Comparison of ENCODE assay signal across 1 cellular context in the genomic region with DNA sequence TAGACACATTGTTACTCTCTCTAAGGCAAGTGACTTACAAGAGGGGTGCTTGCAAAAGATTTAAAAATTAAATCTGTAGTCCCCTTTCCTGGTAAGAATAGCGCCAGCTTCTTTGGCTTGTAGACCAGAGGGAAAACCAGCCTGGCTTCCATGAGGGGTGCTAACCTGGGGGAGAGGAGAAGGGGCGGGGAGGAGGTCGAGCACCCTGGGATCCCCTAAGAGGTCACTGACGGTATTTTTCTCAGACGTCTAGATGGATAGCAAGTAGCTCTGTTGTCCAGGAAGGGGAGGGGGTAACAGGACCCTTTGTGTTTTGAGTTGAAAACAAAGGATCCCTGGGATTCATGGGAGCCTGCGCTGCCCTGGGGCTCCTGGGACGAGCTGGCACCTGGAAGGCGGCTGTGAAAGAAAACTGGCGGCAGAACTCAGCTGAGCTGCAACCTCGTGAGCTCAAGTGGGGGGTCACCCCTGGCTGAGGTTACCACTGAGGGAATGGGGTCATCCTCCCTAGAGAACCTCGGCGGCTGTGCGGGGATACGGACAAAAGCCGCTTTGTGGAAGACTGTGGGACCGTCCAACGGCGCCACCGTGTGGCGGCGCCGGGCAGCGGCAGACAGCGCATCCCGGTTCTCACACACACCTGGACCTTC.
TF ChIP-seq lines count a peak whose summit lies in the region.

No MANE protein-coding gene starts in this region.

TF ChIP-seq in H1, 55 proteins besides CTCF, POLR2A, EP300 and RAD21:
- peak; percentile 69 for TF ChIP-seq KDM4A (IDR thresholded peaks at IDR 0.05; ENCODE audit: low read depth, low read length, severe bottlenecking)
- TF ChIP-seq, protein P1, sequence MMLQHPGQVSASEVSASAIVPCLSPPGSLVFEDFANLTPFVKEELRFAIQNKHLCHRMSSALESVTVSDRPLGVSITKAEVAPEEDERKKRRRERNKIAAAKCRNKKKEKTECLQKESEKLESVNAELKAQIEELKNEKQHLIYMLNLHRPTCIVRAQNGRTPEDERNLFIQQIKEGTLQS (IDR thresholded peaks at IDR 0.05; ENCODE audit: insufficient read depth, low read depth, low read length): no peak
- TF ChIP-seq CBX5 (IDR thresholded peaks at IDR 0.05; ENCODE audit: low read depth, low read length): no peak
- TF ChIP-seq KDM1A (IDR thresholded peaks at IDR 0.05; ENCODE audit: borderline replicate concordance, low read length): peak; percentile 18; the same call in 1 of the 2 replicates
- no peak for TF ChIP-seq SP2 (IDR thresholded peaks at IDR 0.05; ENCODE audit: low read length)
- TF ChIP-seq TAF1 (IDR thresholded peaks at IDR 0.05; ENCODE audit: low read depth, low read length): 0 out of 2 replicates have a peak, but pooled peaks have one; percentile 33
- TF ChIP-seq SUZ12 (IDR thresholded peaks at IDR 0.05; ENCODE audit: low read length): no peak
- peak in 1 of 2 experiments; percentile 66; a peak in 1 of 4 replicates for TF ChIP-seq HDAC2 (IDR thresholded peaks at IDR 0.05; ENCODE audit: borderline replicate concordance in 1 of 2, low read depth in 2 of 2, low read length in 2 of 2)
- no peak for TF ChIP-seq NRF1 (IDR thresholded peaks at IDR 0.05; ENCODE audit: low read depth, low read length)
- TF ChIP-seq, protein P2, sequence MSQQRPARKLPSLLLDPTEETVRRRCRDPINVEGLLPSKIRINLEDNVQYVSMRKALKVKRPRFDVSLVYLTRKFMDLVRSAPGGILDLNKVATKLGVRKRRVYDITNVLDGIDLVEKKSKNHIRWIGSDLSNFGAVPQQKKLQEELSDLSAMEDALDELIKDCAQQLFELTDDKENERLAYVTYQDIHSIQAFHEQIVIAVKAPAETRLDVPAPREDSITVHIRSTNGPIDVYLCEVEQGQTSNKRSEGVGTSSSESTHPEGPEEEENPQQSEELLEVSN (IDR thresholded peaks at IDR 0.05): peak; percentile 31; the same call in 1 of the 2 replicates
- TF ChIP-seq, protein P3, sequence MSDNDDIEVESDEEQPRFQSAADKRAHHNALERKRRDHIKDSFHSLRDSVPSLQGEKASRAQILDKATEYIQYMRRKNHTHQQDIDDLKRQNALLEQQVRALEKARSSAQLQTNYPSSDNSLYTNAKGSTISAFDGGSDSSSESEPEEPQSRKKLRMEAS (IDR thresholded peaks at IDR 0.05): peak; percentile 28; the same call in 1 of the 2 replicates
- TF ChIP-seq GTF2F1 (IDR thresholded peaks at IDR 0.05; ENCODE audit: borderline replicate concordance, low read depth, low read length): no peak
- TF ChIP-seq SAP30 (IDR thresholded peaks at IDR 0.05; ENCODE audit: insufficient read depth, insufficient replicate concordance, low read length): no peak
- TF ChIP-seq TCF12 (IDR thresholded peaks at IDR 0.05; ENCODE audit: low read depth, low read length): 0 out of 2 replicates have a peak, but pooled peaks have one; percentile 14
- no peak for TF ChIP-seq POU5F1 (IDR thresholded peaks at IDR 0.05; ENCODE audit: low read depth, low read length)
